ENCODE assay signal across 4 cellular contexts in genomic region chr4:143950967-143951366, GRCh38. TPM values are rescaled to one million over a fixed set of nuclear protein-coding genes. Genes with fewer than 3 reads are reported as not detected.
"Had no signal": no experiment of that assay in that cellular context is flagged by ENCODE, and none has a peak within 500 bp of the region (broad histone marks: within the 10 kb centered on the region; RNA-seq: fewer than 3 reads in every experiment).

No MANE protein-coding gene starts in this region.

RNA-seq across cellular contexts. Expression of gene GYPE, which starts 45.6 kb away (rescaled TPM):
- total RNA-seq: H4, H7, HepG2, HT1080 had no signal
- polyA plus RNA-seq: HepG2 had no signal
